ENCODE assay signal across 25 cellular contexts in genomic region chr6:168134399-168135201, GRCh38. TPM values are rescaled to one million over a fixed set of nuclear protein-coding genes. Genes with fewer than 3 reads are reported as not detected.
DNase-seq lines count a peak whose midpoint lies in the region; ATAC-seq and TF ChIP-seq lines count a peak whose summit lies in the region.
"Had no signal": no experiment of that assay in that cellular context is flagged by ENCODE, and none has a peak within 500 bp of the region (broad histone marks: within the 10 kb centered on the region; RNA-seq: fewer than 3 reads in every experiment).

No MANE protein-coding gene starts in this region.

- no peaks in the 10 kb centered on the region for H3K36me3 ChIP-seq in esophagus muscularis mucosa
- H3K36me3 ChIP-seq in spleen = no peaks in the 10 kb centered on the region
- H3K36me3 ChIP-seq: left lung, tibial artery had no signal

- CTCF ChIA-PET in activated CD8-positive, alpha-beta memory T cell treated with anti-CD3 and anti-CD28 coated beads, Interleukin-2, amount 10 ng/mL, durations not matched to agents 7 days and 5 days (lab: Charles Lee) = no interaction called here
- CTCF ChIA-PET in Calu3 (lab: Charles Lee) = no interaction called here

- H3K4me3 ChIP-seq in esophagus muscularis mucosa (no peak overlapping the region), spleen (no peak overlapping the region)
- H3K4me3 ChIP-seq: left lung, SK-N-MC had no signal

- H3K27me3 Mint-ChIP-seq in activated CD8-positive, alpha-beta memory T cell treated with anti-CD3 and anti-CD28 coated beads, Interleukin-2, amount 10 ng/mL, durations not matched to agents 7 days and 5 days = peaks cover 25% of the 10 kb centered on the region
- H3K27me3 Mint-ChIP-seq in Calu3 (ENCODE audit: unreplicated experiment) = peaks cover 84% of the 10 kb centered on the region

- TF ChIP-seq POLR2A in esophagus muscularis mucosa (IDR thresholded peaks at IDR 0.05; ENCODE audit: low read depth) (no peak), spleen (IDR thresholded peaks at IDR 0.05) (no peak)

- DNase-seq in activated CD8-positive, alpha-beta memory T cell treated with anti-CD3 and anti-CD28 coated beads, Interleukin-2, amount 10 ng/mL, durations not matched to agents 7 days and 5 days = peak; percentile 15
- no peak for DNase-seq in activated CD8-positive, alpha-beta memory T cell treated with anti-CD3 and anti-CD28 coated beads, Interleukin-2, amount 50 U/mL, for 4 hours
- DNase-seq in NCI-H2107 (lab: John Stamatoyannopoulos, UW) (peak; percentile 56), esophagus muscularis mucosa (ENCODE audit: extremely low spot score) (peak; percentile 86), spleen (peak; percentile 60), NCI-H187 treated with DMSO at 0.1 percent for 48 hours (lab: John Stamatoyannopoulos, UW) (no peak), hepatic stellate cell (ENCODE audit: low spot score) (no peak), Calu3 (no peak)
- DNase-seq: activated CD4-positive, alpha-beta T cell treated with anti-CD3 and anti-CD28 coated beads for 4 hours; aorta; C1 segment of cervical spinal cord; central memory CD4-positive, alpha-beta T cell; left lung; naive thymus-derived CD4-positive, alpha-beta T cell; NCI-H1105; NCI-H2171 treated with DMSO at 0.1 percent for 48 hours; NCI-H69; stimulated activated CD4-positive, alpha-beta T cell treated with anti-CD3 and anti-CD28 coated beads, Interleukin-12 subunit alpha, Interleukin-12 subunit beta, amount 100 ng/mL, for 4 hours; tibial artery had no signal

- TF ChIP-seq CTCF in esophagus muscularis mucosa (IDR thresholded peaks at IDR 0.05) (no peak), spleen (IDR thresholded peaks at IDR 0.05 in 8 of 11, conservative IDR thresholded peaks at IDR 0.05 in 3 of 11) (no peak), Calu3 (IDR thresholded peaks at IDR 0.05; ENCODE audit: unreplicated experiment) (no peak)

- no peaks in the 10 kb centered on the region for H3K9me3 Mint-ChIP-seq in activated CD8-positive, alpha-beta memory T cell treated with anti-CD3 and anti-CD28 coated beads, Interleukin-2, amount 10 ng/mL, durations not matched to agents 7 days and 5 days (ENCODE audit: low read depth)
- no peaks in the 10 kb centered on the region for H3K9me3 Mint-ChIP-seq in Calu3 (ENCODE audit: low read depth, unreplicated experiment)
- H3K9me3 Mint-ChIP-seq: activated naive CD4-positive, alpha-beta T cell treated with anti-CD3 and anti-CD28 coated beads, Interleukin-2, amount 50 U/mL, for 72 hours; stimulated activated naive CD8-positive, alpha-beta T cell treated with anti-CD3 and anti-CD28 coated beads, Interleukin-15, Interleukin-2, amounts not matched to agents 100 ng/mL and 50 ng/mL, for 24 hours; T-helper 1 cell treated with Interleukin-12 subunit alpha and Interleukin-12 subunit beta and Interleukin-4 antibody, amounts not matched to agents 30 μg/mL and 1 μg/mL, for 36 hours had no signal

- intact Hi-C loops in esophagus muscularis mucosa (cut with DNase I) = no loop called here
- intact Hi-C loops in spleen (cut with DNase I; ENCODE audit: low total_unique reads) = no loop called here
- intact Hi-C loops in Calu3 (cut with micrococcal nuclease; ENCODE audit: unreplicated experiment) = loop anchor here (5.0 to 10.0 kb wide), 2 partner anchors 70 to 227 kb away; no protein-coding TSS in a partner anchor

- H3K4me3 Mint-ChIP-seq in activated CD8-positive, alpha-beta memory T cell treated with anti-CD3 and anti-CD28 coated beads, Interleukin-2, amount 10 ng/mL, durations not matched to agents 7 days and 5 days = no peak overlapping the region
- no peak overlapping the region for H3K4me3 Mint-ChIP-seq in Calu3 (ENCODE audit: low read depth, unreplicated experiment)
- H3K4me3 Mint-ChIP-seq: naive thymus-derived CD4-positive, alpha-beta T cell; stimulated activated naive CD8-positive, alpha-beta T cell treated with anti-CD3 and anti-CD28 coated beads, Interleukin-15, Interleukin-2, amounts not matched to agents 100 ng/mL and 50 ng/mL, for 24 hours; T-helper 1 cell treated with Interleukin-12 subunit alpha and Interleukin-12 subunit beta and Interleukin-4 antibody, amounts not matched to agents 30 μg/mL and 1 μg/mL, for 36 hours had no signal

- H3K36me3 Mint-ChIP-seq in activated CD8-positive, alpha-beta memory T cell treated with anti-CD3 and anti-CD28 coated beads, Interleukin-2, amount 10 ng/mL, durations not matched to agents 7 days and 5 days = no peaks in the 10 kb centered on the region
- H3K36me3 Mint-ChIP-seq in Calu3 (ENCODE audit: insufficient read depth, unreplicated experiment) = no peaks in the 10 kb centered on the region
- H3K36me3 Mint-ChIP-seq: activated naive CD4-positive, alpha-beta T cell treated with anti-CD3 and anti-CD28 coated beads, Interleukin-2, amount 50 U/mL, for 72 hours; naive thymus-derived CD4-positive, alpha-beta T cell had no signal

- H3K27ac ChIP-seq in esophagus muscularis mucosa (replicated peaks in 1 of 4) (no peak overlapping the region), spleen (no peak overlapping the region)
- H3K27ac ChIP-seq: left lung, RWPE1, SK-N-MC, tibial artery had no signal

- no peaks in the 10 kb centered on the region for H3K4me1 Mint-ChIP-seq in activated CD8-positive, alpha-beta memory T cell treated with anti-CD3 and anti-CD28 coated beads, Interleukin-2, amount 10 ng/mL, durations not matched to agents 7 days and 5 days
- H3K4me1 Mint-ChIP-seq in Calu3 (ENCODE audit: low read depth, unreplicated experiment) = no peaks in the 10 kb centered on the region

- no peak for ATAC-seq in activated CD8-positive, alpha-beta memory T cell treated with anti-CD3 and anti-CD28 coated beads, Interleukin-2, amount 10 ng/mL, durations not matched to agents 7 days and 5 days
- ATAC-seq: activated naive CD4-positive, alpha-beta T cell treated with anti-CD3 and anti-CD28 coated beads, Interleukin-2, amount 50 U/mL, for 72 hours; left lung; naive thymus-derived CD4-positive, alpha-beta T cell had no signal

- BruUV-seq in Calu3 (replicated peaks; lab: Mats Ljungman, UMichigan) = no TSS peak

- H3K9me3 ChIP-seq in esophagus muscularis mucosa (no peaks in the 10 kb centered on the region), spleen (no peaks in the 10 kb centered on the region)
- H3K9me3 ChIP-seq: left lung, tibial artery had no signal

- H3K27me3 ChIP-seq in esophagus muscularis mucosa (no peaks in the 10 kb centered on the region), spleen (replicated peaks in 1 of 7) (peaks cover 0 to 47% (median 0%) of the 10 kb centered on the region in 7 donors)
- H3K27me3 ChIP-seq: tibial artery had no signal

- WGBS in esophagus muscularis mucosa = 93% methylated on average over 19 of the region's 20 CpGs
- 85 to 88% (median 87%) methylated on average over 19 to 20 of the region's 20 CpGs for WGBS in spleen, 5 donors

- no peak for TF ChIP-seq EP300 in esophagus muscularis mucosa (IDR thresholded peaks at IDR 0.05)

- H3K4me1 ChIP-seq in esophagus muscularis mucosa (peaks cover 5 to 22% (median 15%) of the 10 kb centered on the region in 4 donors), spleen (peaks cover 0 to 20% (median 9%) of the 10 kb centered on the region in 6 donors)

- H3K27ac Mint-ChIP-seq in activated CD8-positive, alpha-beta memory T cell treated with anti-CD3 and anti-CD28 coated beads, Interleukin-2, amount 10 ng/mL, durations not matched to agents 7 days and 5 days = no peak overlapping the region
- H3K27ac Mint-ChIP-seq in Calu3 (ENCODE audit: unreplicated experiment) = no peak overlapping the region
- H3K27ac Mint-ChIP-seq: activated naive CD4-positive, alpha-beta T cell treated with anti-CD3 and anti-CD28 coated beads, Interleukin-2, amount 50 U/mL, for 72 hours; naive thymus-derived CD4-positive, alpha-beta T cell; stimulated activated naive CD8-positive, alpha-beta T cell treated with anti-CD3 and anti-CD28 coated beads, Interleukin-15, Interleukin-2, amounts not matched to agents 100 ng/mL and 50 ng/mL, for 24 hours; T-helper 1 cell treated with Interleukin-12 subunit alpha and Interleukin-12 subunit beta and Interleukin-4 antibody, amounts not matched to agents 30 μg/mL and 1 μg/mL, for 36 hours had no signal

RNA-seq across cellular contexts. Expression of gene FRMD1, which starts 55.6 kb away (rescaled TPM):
- not detected for total RNA-seq in activated CD8-positive, alpha-beta memory T cell treated with anti-CD3 and anti-CD28 coated beads, Interleukin-2, amount 10 ng/mL, durations not matched to agents 7 days and 5 days
- total RNA-seq in esophagus muscularis mucosa (under 1 TPM in 1 of 4 donors, not detected in 3; 0.17 TPM), spleen (1 to 10 TPM in 6 of 7 donors, under 1 TPM in 1; 0.59 to 9.5 (median 1.5) TPM), Calu3 (2022) (not detected in 2 replicates)
- 1 to 10 TPM in 1 of 3 donors, under 1 TPM in 2; 0.14 to 3.1 (median 0.33) TPM for polyA plus RNA-seq in spleen
- total RNA-seq: activated naive CD4-positive, alpha-beta T cell treated with anti-CD3 and anti-CD28 coated beads, Interleukin-2, amount 50 U/mL, for 72 hours; left lung; M059J; naive thymus-derived CD4-positive, alpha-beta T cell had no signal
- polyA plus RNA-seq: naive thymus-derived CD4-positive, alpha-beta T cell had no signal

Comparison
In these comparisons a context has a peak if more than half of its experiments do, and no peak if none do; other contexts are left out.
1. DNase-seq: peak in activated CD8-positive, alpha-beta memory T cell treated with anti-CD3 and anti-CD28 coated beads, Interleukin-2, amount 10 ng/mL, durations not matched to agents 7 days and 5 days (single experiment), NCI-H2107 (single experiment), esophagus muscularis mucosa (single experiment) and spleen (single experiment); none in activated CD8-positive, alpha-beta memory T cell treated with anti-CD3 and anti-CD28 coated beads, Interleukin-2, amount 50 U/mL, for 4 hours (single experiment), NCI-H187 treated with DMSO at 0.1 percent for 48 hours (single experiment), hepatic stellate cell (single experiment) and Calu3 (single experiment).